ENCODE assay signal across 10 cellular contexts in genomic region chr15:90316139-90316538, GRCh38. TPM values are rescaled to one million over a fixed set of nuclear protein-coding genes. Genes with fewer than 3 reads are reported as not detected.
DNase-seq lines count a peak whose midpoint lies in the region; ATAC-seq and TF ChIP-seq lines count a peak whose summit lies in the region.
"Had no signal": no experiment of that assay in that cellular context is flagged by ENCODE, and none has a peak within 500 bp of the region (broad histone marks: within the 10 kb centered on the region; RNA-seq: fewer than 3 reads in every experiment).

No MANE protein-coding gene starts in this region.

- no peak for ATAC-seq in GM21390 (IDR thresholded peaks at IDR 0.05; ENCODE audit: unreplicated experiment)
- ATAC-seq: naive thymus-derived CD4-positive, alpha-beta T cell had no signal

- 57 to 68% (median 62%) methylated on average over 4 of the region's 4 CpGs for WGBS in adrenal gland, 4 donors
- WGBS in esophagus, 2 donors, result 33 to 39% methylated on average over 4 of the region's 4 CpGs

- intact Hi-C loops in adrenal gland (cut with DNase I), result no loop called here
- intact Hi-C loops in tibial artery (cut with DNase I; ENCODE audit: low total_unique reads), result no loop called here

- H3K4me1 ChIP-seq in adrenal gland (replicated peaks in 1 of 2), result peaks cover 10 to 16% of the 10 kb centered on the region in 2 donors
- H3K4me1 ChIP-seq in esophagus (ENCODE audit: control insufficient read depth in 2 of 2, insufficient read depth in 2 of 2, low read length in 1 of 2), result no peaks in the 10 kb centered on the region
- peaks cover 2 to 15% of the 10 kb centered on the region in 2 donors for H3K4me1 ChIP-seq in mucosa of rectum (ENCODE audit: control insufficient read depth in 2 of 2, insufficient read depth in 2 of 2, low read length in 2 of 2)
- peaks cover 0 to 58% (median 22%) of the 10 kb centered on the region in 4 donors for H3K4me1 ChIP-seq in tibial artery

- no peaks in the 10 kb centered on the region for H3K27me3 ChIP-seq in adrenal gland
- H3K27me3 ChIP-seq in esophagus (ENCODE audit: control insufficient read depth in 1 of 2, insufficient read depth in 2 of 2, low read length in 2 of 2), result no peaks in the 10 kb centered on the region
- H3K27me3 ChIP-seq in mucosa of rectum (ENCODE audit: control insufficient read depth in 2 of 2, insufficient read depth in 2 of 2, low read length in 2 of 2), result no peaks in the 10 kb centered on the region
- no peaks in the 10 kb centered on the region for H3K27me3 ChIP-seq in tibial artery

- H3K27ac ChIP-seq in adrenal gland (peak overlapping the region; percentile 0 to 77 (median 69)), esophagus (ENCODE audit: low read depth in 2 of 2, low read length in 1 of 2) (peak overlapping the region; percentile 42 to 94), mucosa of rectum (ENCODE audit: low read depth in 2 of 2, low read length in 2 of 2) (peak overlapping the region; percentile 29 to 64), tibial artery (peak overlapping the region; percentile 75 to 80)

- H3K4me3 ChIP-seq in adrenal gland, result no peak overlapping the region
- H3K4me3 ChIP-seq in esophagus (ENCODE audit: low read depth in 1 of 2, low read length in 2 of 2), result no peak overlapping the region
- H3K4me3 ChIP-seq in mucosa of rectum (ENCODE audit: low read length in 2 of 2), result no peak overlapping the region
- H3K4me3 ChIP-seq in tibial artery, result peak overlapping the region in 1 of 2 donors; percentile 4

- H3K36me3 ChIP-seq in adrenal gland (replicated peaks in 1 of 2), result no peaks in the 10 kb centered on the region
- H3K36me3 ChIP-seq in esophagus (ENCODE audit: control insufficient read depth in 2 of 2, insufficient read depth in 2 of 2, low read length in 1 of 2), result no peaks in the 10 kb centered on the region
- no peaks in the 10 kb centered on the region for H3K36me3 ChIP-seq in mucosa of rectum (ENCODE audit: control insufficient read depth in 2 of 2, insufficient read depth in 2 of 2, low read length in 2 of 2)
- H3K36me3 ChIP-seq in tibial artery, result no peaks in the 10 kb centered on the region

- H3K9ac ChIP-seq in mucosa of rectum (ENCODE audit: low read depth in 1 of 2, low read length in 2 of 2), result no peak overlapping the region

- DNase-seq in adrenal gland, result peak in 1 of 7 donors; percentile 35
- no peak for DNase-seq in tibial artery
- DNase-seq in activated effector memory CD4-positive, alpha-beta T cell treated with Interleukin-2 at 50 U/mL for 16 hours, result no peak
- no peak for DNase-seq in effector CD4-positive, alpha-beta T cell
- DNase-seq: effector CD8-positive, alpha-beta T cell; naive thymus-derived CD4-positive, alpha-beta T cell; stimulated activated CD4-positive, alpha-beta T cell treated with anti-CD3 and anti-CD28 coated beads, Interleukin-4, amount 100 ng/mL, for 4 hours had no signal

- no peak for TF ChIP-seq CTCF in adrenal gland (IDR thresholded peaks at IDR 0.05)
- no peak for TF ChIP-seq CTCF in tibial artery (IDR thresholded peaks at IDR 0.05)

- no peaks in the 10 kb centered on the region for H3K9me3 ChIP-seq in adrenal gland (replicated peaks in 1 of 3)
- no peaks in the 10 kb centered on the region for H3K9me3 ChIP-seq in esophagus (ENCODE audit: control insufficient read depth in 2 of 2, insufficient read depth in 1 of 2, low read depth in 1 of 2, low read length in 1 of 2)
- no peaks in the 10 kb centered on the region for H3K9me3 ChIP-seq in mucosa of rectum (ENCODE audit: control insufficient read depth in 2 of 2, low read length in 2 of 2)
- H3K9me3 ChIP-seq in tibial artery, result no peaks in the 10 kb centered on the region

- no peak for TF ChIP-seq POLR2A in adrenal gland (IDR thresholded peaks at IDR 0.05)

RNA-seq across cellular contexts. Expression of gene ZNF774, which starts 35.9 kb away (rescaled TPM):
- total RNA-seq in adrenal gland, result 10 to 100 TPM in 2 of 8 donors, 1 to 10 TPM in 6; 3.3 to 21.4 (median 6.6) TPM
- polyA plus RNA-seq in adrenal gland (1 to 10 TPM; 1.0 to 5.7 (median 1.8) TPM), esophagus (1 to 10 TPM in 1 of 2 donors, under 1 TPM in 1; 0.80 to 1.5 TPM)

RNA-seq across cellular contexts. Expression of gene NGRN, which starts 50.7 kb away (rescaled TPM):
- 100 to 1,000 TPM in 5 of 8 donors, 10 to 100 TPM in 3; 61.4 to 131 (median 103) TPM for total RNA-seq in adrenal gland
- 100 to 1,000 TPM in 1 of 3 donors, 10 to 100 TPM in 2; 53.5 to 133 (median 56.3) TPM for polyA plus RNA-seq in adrenal gland
- 10 to 100 TPM; 25.7 to 36.6 TPM for polyA plus RNA-seq in esophagus
